Comparison of ENCODE assay signal across 8 cellular contexts in genomic region chr2:216082388-216082733, GRCh38. TPM values are rescaled to one million over a fixed set of nuclear protein-coding genes. Genes with fewer than 3 reads are reported as not detected.
DNase-seq lines count a peak whose midpoint lies in the region; ATAC-seq and TF ChIP-seq lines count a peak whose summit lies in the region.

No MANE protein-coding gene starts in this region.

- peak overlapping the region; percentile 72 for H3K4me3 ChIP-seq in iPS-11a (ENCODE audit: low read depth, low read length)

- peak overlapping the region; percentile 94 for H3K27ac Mint-ChIP-seq in activated CD4-positive, alpha-beta T cell treated with anti-CD3 and anti-CD28 coated beads, Interleukin-2, amount 10 ng/mL, durations not matched to agents 7 days and 5 days
- H3K27ac Mint-ChIP-seq in WTC11 = peak overlapping the region; percentile 94
- H3K27ac Mint-ChIP-seq in stimulated activated naive B cell treated with anti-CD40 and anti-IgM and Interleukin-4, amounts not matched to agents 10 μg/mL and 1 μg/mL and 100 μg/mL, for 72 hours = peak overlapping the region; percentile 63

- peaks cover 11% of the 10 kb centered on the region for H3K36me3 Mint-ChIP-seq in activated CD4-positive, alpha-beta T cell treated with anti-CD3 and anti-CD28 coated beads, Interleukin-2, amount 10 ng/mL, durations not matched to agents 7 days and 5 days (ENCODE audit: low read depth)
- H3K36me3 Mint-ChIP-seq in WTC11 = no peaks in the 10 kb centered on the region
- no peaks in the 10 kb centered on the region for H3K36me3 Mint-ChIP-seq in stimulated activated naive B cell treated with anti-CD40 and anti-IgM and Interleukin-4, amounts not matched to agents 10 μg/mL and 1 μg/mL and 100 μg/mL, for 72 hours

- CTCF ChIA-PET in activated CD4-positive, alpha-beta T cell treated with anti-CD3 and anti-CD28 coated beads, Interleukin-2, amount 10 ng/mL, durations not matched to agents 7 days and 5 days (lab: Charles Lee) = interaction anchor here (0.9 to 2.2 kb wide), 4 partner anchors 10 to 98 kb away, joined by 3 to 4 read pairs (median 4); no protein-coding TSS in a partner anchor
- CTCF ChIA-PET in WTC11 (lab: Charles Lee) = interaction anchor here (1.5 to 2.6 kb wide), 4 partner anchors 26 to 59 kb away, joined by 5 to 26 read pairs (median 16); partner anchors contain the start of gene XRCC5

- POLR2A ChIA-PET in activated CD4-positive, alpha-beta T cell treated with anti-CD3 and anti-CD28 coated beads, Interleukin-2, amount 10 ng/mL, durations not matched to agents 7 days and 5 days (lab: Charles Lee) = interaction anchor here (0.6 kb wide), 1 partner anchor 56 kb away, joined by 3 read pairs; no protein-coding TSS in a partner anchor
- POLR2A ChIA-PET in WTC11 (lab: Charles Lee) = interaction anchor here (0.6 to 4.5 kb wide), 3 partner anchors 27 to 32 kb away, joined by 3 to 46 read pairs (median 6); partner anchors contain the start of gene XRCC5

- no peak for TF ChIP-seq CTCF in WTC11 (IDR thresholded peaks at IDR 0.05)

- no peak for DNase-seq in activated CD4-positive, alpha-beta T cell treated with anti-CD3 and anti-CD28 coated beads, Interleukin-2, amount 10 ng/mL, durations not matched to agents 7 days and 5 days
- no peak for DNase-seq in activated CD4-positive, alpha-beta T cell treated with anti-CD3 and anti-CD28 coated beads for 1 hour
- DNase-seq in WTC11 (ENCODE audit: low spot score) (no peak), SIG-M5 treated with dmso at 0.1 percent for 504 hours (lab: John Stamatoyannopoulos, UW; ENCODE audit: unreplicated experiment) (no peak), GM19240 (ENCODE audit: insufficient read length, low spot score) (no peak), SHP77 treated with DMSO at 0.1 percent for 48 hours (lab: John Stamatoyannopoulos, UW) (no peak)
- DNase-seq in stimulated activated naive B cell treated with anti-CD40 and anti-IgM and Interleukin-4, amounts not matched to agents 10 μg/mL and 1 μg/mL and 100 μg/mL, for 72 hours = no peak

- peak overlapping the region; percentile 93 for H3K4me3 Mint-ChIP-seq in activated CD4-positive, alpha-beta T cell treated with anti-CD3 and anti-CD28 coated beads, Interleukin-2, amount 10 ng/mL, durations not matched to agents 7 days and 5 days
- peak overlapping the region; percentile 93 for H3K4me3 Mint-ChIP-seq in WTC11
- H3K4me3 Mint-ChIP-seq in stimulated activated naive B cell treated with anti-CD40 and anti-IgM and Interleukin-4, amounts not matched to agents 10 μg/mL and 1 μg/mL and 100 μg/mL, for 72 hours = peak overlapping the region; percentile 93

- H3K27me3 Mint-ChIP-seq in activated CD4-positive, alpha-beta T cell treated with anti-CD3 and anti-CD28 coated beads, Interleukin-2, amount 10 ng/mL, durations not matched to agents 7 days and 5 days = no peaks in the 10 kb centered on the region
- H3K27me3 Mint-ChIP-seq in WTC11 (ENCODE audit: low read depth) = no peaks in the 10 kb centered on the region
- no peaks in the 10 kb centered on the region for H3K27me3 Mint-ChIP-seq in stimulated activated naive B cell treated with anti-CD40 and anti-IgM and Interleukin-4, amounts not matched to agents 10 μg/mL and 1 μg/mL and 100 μg/mL, for 72 hours

- H3K9me3 Mint-ChIP-seq in activated CD4-positive, alpha-beta T cell treated with anti-CD3 and anti-CD28 coated beads, Interleukin-2, amount 10 ng/mL, durations not matched to agents 7 days and 5 days = no peaks in the 10 kb centered on the region
- no peaks in the 10 kb centered on the region for H3K9me3 Mint-ChIP-seq in WTC11
- H3K9me3 Mint-ChIP-seq in stimulated activated naive B cell treated with anti-CD40 and anti-IgM and Interleukin-4, amounts not matched to agents 10 μg/mL and 1 μg/mL and 100 μg/mL, for 72 hours = no peaks in the 10 kb centered on the region

- H3K4me1 Mint-ChIP-seq in activated CD4-positive, alpha-beta T cell treated with anti-CD3 and anti-CD28 coated beads, Interleukin-2, amount 10 ng/mL, durations not matched to agents 7 days and 5 days = peaks cover 59% of the 10 kb centered on the region
- peaks cover 41% of the 10 kb centered on the region for H3K4me1 Mint-ChIP-seq in WTC11
- H3K4me1 Mint-ChIP-seq in stimulated activated naive B cell treated with anti-CD40 and anti-IgM and Interleukin-4, amounts not matched to agents 10 μg/mL and 1 μg/mL and 100 μg/mL, for 72 hours = peaks cover 26 to 40% of the 10 kb centered on the region in 2 donors

- ATAC-seq in WTC11 = no peak
- ATAC-seq in stimulated activated naive B cell treated with anti-CD40 and anti-IgM and Interleukin-4, amounts not matched to agents 10 μg/mL and 1 μg/mL and 100 μg/mL, for 72 hours (replicated peaks) = no peak

TF ChIP-seq in WTC11, 78 proteins besides CTCF, POLR2A, EP300 and RAD21 (continues in another document):
- TF ChIP-seq ZNF396 (CRISPR knock-in tag; IDR thresholded peaks at IDR 0.05; ENCODE audit: borderline replicate concordance) (no peak), ZNF671 (CRISPR knock-in tag; IDR thresholded peaks at IDR 0.05) (no peak), NFATC4 (CRISPR knock-in tag; IDR thresholded peaks at IDR 0.05) (no peak), ELF4 (CRISPR knock-in tag; IDR thresholded peaks at IDR 0.05; ENCODE audit: low read depth) (no peak), E2F1 (CRISPR knock-in tag; IDR thresholded peaks at IDR 0.05) (no peak), TP53 (CRISPR knock-in tag; IDR thresholded peaks at IDR 0.05) (no peak), SP1 (CRISPR knock-in tag; conservative IDR thresholded peaks at IDR 0.05) (no peak), NR3C1 (CRISPR knock-in tag; conservative IDR thresholded peaks at IDR 0.05; ENCODE audit: low read depth) (no peak), GTF2I (CRISPR knock-in tag; conservative IDR thresholded peaks at IDR 0.05) (no peak), USF2 (CRISPR knock-in tag; IDR thresholded peaks at IDR 0.05) (no peak), ATF6 (CRISPR knock-in tag; IDR thresholded peaks at IDR 0.05) (no peak)
- TF ChIP-seq, protein P1, sequence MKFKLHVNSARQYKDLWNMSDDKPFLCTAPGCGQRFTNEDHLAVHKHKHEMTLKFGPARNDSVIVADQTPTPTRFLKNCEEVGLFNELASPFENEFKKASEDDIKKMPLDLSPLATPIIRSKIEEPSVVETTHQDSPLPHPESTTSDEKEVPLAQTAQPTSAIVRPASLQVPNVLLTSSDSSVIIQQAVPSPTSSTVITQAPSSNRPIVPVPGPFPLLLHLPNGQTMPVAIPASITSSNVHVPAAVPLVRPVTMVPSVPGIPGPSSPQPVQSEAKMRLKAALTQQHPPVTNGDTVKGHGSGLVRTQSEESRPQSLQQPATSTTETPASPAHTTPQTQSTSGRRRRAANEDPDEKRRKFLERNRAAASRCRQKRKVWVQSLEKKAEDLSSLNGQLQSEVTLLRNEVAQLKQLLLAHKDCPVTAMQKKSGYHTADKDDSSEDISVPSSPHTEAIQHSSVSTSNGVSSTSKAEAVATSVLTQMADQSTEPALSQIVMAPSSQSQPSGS (CRISPR knock-in tag; IDR thresholded peaks at IDR 0.05; ENCODE audit: borderline replicate concordance, low read depth) = no peak

RNA-seq across cellular contexts. Expression of gene TMEM169, which starts 0.6 kb away (rescaled TPM):
- total RNA-seq in activated CD4-positive, alpha-beta T cell treated with anti-CD3 and anti-CD28 coated beads, Interleukin-2, amount 10 ng/mL, durations not matched to agents 7 days and 5 days = 1 to 10 TPM; 2.6 to 3.0 TPM
- 1.8 to 3.5 TPM (median 3.3 TPM) in 3 replicates for total RNA-seq in WTC11 (2021)

RNA-seq across cellular contexts. Expression of gene PECR, which starts 0.8 kb away (rescaled TPM):
- total RNA-seq in activated CD4-positive, alpha-beta T cell treated with anti-CD3 and anti-CD28 coated beads, Interleukin-2, amount 10 ng/mL, durations not matched to agents 7 days and 5 days = 10 to 100 TPM; 29.6 to 31.5 TPM
- 13.9 to 21.3 TPM (median 19.6 TPM) in 3 replicates for total RNA-seq in WTC11 (2021)

RNA-seq across cellular contexts. Expression of gene XRCC5, which starts 26.8 kb away (rescaled TPM):
- 100 to 1,000 TPM; 292 to 331 TPM for total RNA-seq in activated CD4-positive, alpha-beta T cell treated with anti-CD3 and anti-CD28 coated beads, Interleukin-2, amount 10 ng/mL, durations not matched to agents 7 days and 5 days
- total RNA-seq in WTC11 (2021) = 459 to 522 TPM (median 466 TPM) in 3 replicates
